ENCODE assay signal across 8 cellular contexts in the genomic region with DNA sequence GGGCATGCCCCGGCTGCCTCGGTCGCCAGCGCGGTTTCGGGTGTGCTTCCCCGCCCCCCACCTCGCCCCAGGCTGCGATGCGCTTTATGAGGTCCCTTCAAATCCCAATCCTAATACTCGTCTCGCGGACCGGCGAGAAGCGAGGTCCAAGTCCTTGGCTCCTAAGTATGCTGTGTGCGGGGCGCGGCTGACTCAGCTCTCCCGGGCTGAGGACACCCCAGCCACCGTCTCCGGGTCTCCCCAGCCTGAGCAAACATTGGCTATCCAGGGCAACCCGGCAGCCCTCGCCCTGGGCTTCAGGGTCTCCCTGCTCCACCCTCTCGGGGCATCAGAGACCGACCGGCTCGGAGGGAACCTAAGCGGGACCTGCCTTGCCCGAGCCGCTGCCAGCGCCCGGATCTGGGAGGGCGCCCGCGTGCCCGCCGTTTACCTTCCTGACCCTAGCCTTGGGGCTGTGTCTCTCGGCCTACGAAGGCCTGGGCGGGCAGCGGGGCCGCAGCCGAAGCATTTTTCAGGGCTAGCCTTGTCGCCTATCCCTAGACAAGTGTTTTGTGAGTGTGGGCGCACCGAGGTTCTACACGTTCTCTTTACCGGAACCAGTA. TPM values are rescaled to one million over a fixed set of nuclear protein-coding genes. Genes with fewer than 3 reads are reported as not detected.
A peak's percentile ranks its signal among the peaks of the same experiment; 100 is the strongest.
DNase-seq lines count a peak whose midpoint lies in the region; ATAC-seq and TF ChIP-seq lines count a peak whose summit lies in the region.

No MANE protein-coding gene starts in this region.

- H3K36me3 Mint-ChIP-seq in activated naive CD8-positive, alpha-beta T cell treated with anti-CD3 and anti-CD28 coated beads for 36 hours, result peaks cover 40% of the 10 kb centered on the region

- POLR2A ChIA-PET in Panc1 (lab: Charles Lee), result no interaction called here

- H3K4me1 ChIP-seq in Panc1 (ENCODE audit: control insufficient read depth, insufficient read depth, low read length) (no peaks in the 10 kb centered on the region), heart right ventricle (peaks cover 4 to 56% (median 49%) of the 10 kb centered on the region in 9 donors), ovary (ENCODE audit: insufficient read depth) (peaks cover 12% of the 10 kb centered on the region)

- CTCF ChIA-PET in Panc1 (lab: Charles Lee), result no interaction called here

- peak overlapping the region; percentile 97 for H3K27ac Mint-ChIP-seq in activated naive CD8-positive, alpha-beta T cell treated with anti-CD3 and anti-CD28 coated beads for 36 hours

- in situ Hi-C loops in Panc1 (cut with HindIII; ENCODE audit: low pct_unique_long_range_greater_than_20kb, low sequenced_read_pairs), result no loop called here

- TF ChIP-seq POLR2A in ovary (IDR thresholded peaks at IDR 0.05), result no peak

- WGBS in heart right ventricle, 2 donors, result 0 to 1% methylated on average over 44 to 49 of the region's 49 CpGs
- WGBS in ovary, 3 donors, result 0 to 1% (median 0%) methylated on average over 49 of the region's 49 CpGs

- ATAC-seq in HG02610 (IDR thresholded peaks at IDR 0.05; ENCODE audit: unreplicated experiment), result peak; percentile 15
- peak; percentile 82 for ATAC-seq in Panc1
- peak; percentile 25 to 66 (median 38) for ATAC-seq in heart right ventricle

- peaks cover 2% of the 10 kb centered on the region for H3K9me3 Mint-ChIP-seq in activated naive CD8-positive, alpha-beta T cell treated with anti-CD3 and anti-CD28 coated beads for 36 hours

- no TSS peak for BruUV-seq in Panc1 (replicated peaks; lab: Mats Ljungman, UMichigan)

- no peaks in the 10 kb centered on the region for H3K27me3 Mint-ChIP-seq in activated naive CD8-positive, alpha-beta T cell treated with anti-CD3 and anti-CD28 coated beads for 36 hours

- H3K4me3 ChIP-seq in Panc1 (ENCODE audit: low read depth in 2 of 2, low read length in 2 of 2) (peak overlapping the region; percentile 54 to 95), heart right ventricle (peak overlapping the region; percentile 54 to 98 (median 82)), ovary (peak overlapping the region; percentile 74)

- peak; percentile 52 for DNase-seq in GM10266 (ENCODE audit: extremely low spot score)
- DNase-seq in Panc1 (ENCODE audit: low read depth, low spot score), result no peak
- peak; percentile 61 for DNase-seq in activated naive CD8-positive, alpha-beta T cell treated with anti-CD3 and anti-CD28 coated beads for 36 hours
- peak; percentile 35 to 46 for DNase-seq in heart right ventricle
- peak; percentile 48 to 64 (median 59) for DNase-seq in ovary
- DNase-seq in NCI-H187 treated with DMSO at 0.1 percent for 48 hours (lab: John Stamatoyannopoulos, UW), result no peak
- DNase-seq in GF-D8 (lab: John Stamatoyannopoulos, UW), result no peak

- peak overlapping the region; percentile 95 for H3K4me3 Mint-ChIP-seq in activated naive CD8-positive, alpha-beta T cell treated with anti-CD3 and anti-CD28 coated beads for 36 hours

- TF ChIP-seq CTCF in GM10266 (IDR thresholded peaks at IDR 0.05; ENCODE audit: control insufficient read depth, insufficient read depth, low read depth, missing control alignments), result no peak
- TF ChIP-seq CTCF in Panc1 (IDR thresholded peaks at IDR 0.05), result no peak
- no peak for TF ChIP-seq CTCF in heart right ventricle (IDR thresholded peaks at IDR 0.05)
- no peak for TF ChIP-seq CTCF in ovary (IDR thresholded peaks at IDR 0.05)

- H3K36me3 ChIP-seq in Panc1 (ENCODE audit: control insufficient read depth, insufficient read depth, low read length), result no peaks in the 10 kb centered on the region
- peaks cover 0 to 41% (median 3%) of the 10 kb centered on the region in 9 donors for H3K36me3 ChIP-seq in heart right ventricle
- H3K36me3 ChIP-seq in ovary, result no peaks in the 10 kb centered on the region

- H3K4me1 Mint-ChIP-seq in activated naive CD8-positive, alpha-beta T cell treated with anti-CD3 and anti-CD28 coated beads for 36 hours, result peaks cover 42% of the 10 kb centered on the region

- H3K9me3 ChIP-seq in Panc1 (ENCODE audit: control insufficient read depth, insufficient read depth, low read depth, low read length) (no peaks in the 10 kb centered on the region), heart right ventricle (peaks cover 0 to 12% (median 0%) of the 10 kb centered on the region in 11 donors), ovary (no peaks in the 10 kb centered on the region)

- H3K27me3 ChIP-seq in Panc1 (ENCODE audit: control insufficient read depth, insufficient read depth, low read length), result 0 out of 2 replicates have a peak, but pooled peaks cover 4% of the 10 kb centered on the region
- H3K27me3 ChIP-seq in heart right ventricle, result no peaks in the 10 kb centered on the region
- H3K27me3 ChIP-seq in ovary, result no peaks in the 10 kb centered on the region

- intact Hi-C loops in Panc1 (cut with micrococcal nuclease; ENCODE audit: unreplicated experiment) (loop anchor here (5.0 kb wide), 1 partner anchor 89 kb away; no protein-coding TSS in a partner anchor), heart right ventricle (cut with DNase I) (loop anchor here (2.0 to 10.0 kb wide), 13 partner anchors 36 to 103 kb away; no protein-coding TSS in a partner anchor), ovary (cut with DNase I) (loop anchor here in 2 of 4 donors (5.0 to 10.0 kb wide), 4 partner anchors 81 to 101 kb away; no protein-coding TSS in a partner anchor)

- H3K27ac ChIP-seq in Panc1 (ENCODE audit: low read length), result peak overlapping the region; percentile 80
- H3K27ac ChIP-seq in heart right ventricle, result peak overlapping the region; percentile 73 to 97 (median 91)
- H3K27ac ChIP-seq in ovary, result peak overlapping the region; percentile 73 to 75

- no peak for TF ChIP-seq EP300 in ovary (IDR thresholded peaks at IDR 0.05)

RNA-seq across cellular contexts. Expression of gene ITPKB, which starts 1.2 kb away (rescaled TPM):
- total RNA-seq in Panc1 (2021; ENCODE audit: unreplicated experiment) (10.9 TPM), heart right ventricle (10 to 100 TPM; 12.1 to 30.5 (median 16.6) TPM), ovary (10 to 100 TPM; 13.6 to 43.2 (median 20.5) TPM)
- 7.9 TPM for polyA plus RNA-seq in Panc1 (2012; ENCODE audit: insufficient read length)
- 10 to 100 TPM; 30.7 to 30.8 TPM for total RNA-seq in activated naive CD8-positive, alpha-beta T cell treated with anti-CD3 and anti-CD28 coated beads for 36 hours
- polyA plus RNA-seq in heart right ventricle (10 to 100 TPM in 1 of 2 donors, 1 to 10 TPM in 1; 4.5 to 17.0 TPM), ovary (10 to 100 TPM; 11.3 to 19.5 TPM)

Comparison
In these comparisons a context has a peak if more than half of its experiments do, and no peak if none do; other contexts are left out.
1. DNase-seq: peak in GM10266 (single experiment), activated naive CD8-positive, alpha-beta T cell treated with anti-CD3 and anti-CD28 coated beads for 36 hours (single experiment), heart right ventricle (2 of 2) and ovary (5 of 5); none in Panc1 (single experiment), NCI-H187 treated with DMSO at 0.1 percent for 48 hours (single experiment) and GF-D8 (single experiment).
2. ATAC-seq: peak in every context shown above with its lines; median percentile 82 in Panc1; 38 in heart right ventricle; 15 in HG02610.
3. Peak in every context shown above with its lines, with median percentiles within 50 percentile points of each other: H3K27ac ChIP-seq and H3K4me3 ChIP-seq.